Comparison of ENCODE assay signal across 6 cellular contexts in genomic region chr22:44981857-44982256, GRCh38. TPM values are rescaled to one million over a fixed set of nuclear protein-coding genes. Genes with fewer than 3 reads are reported as not detected.
"Had no signal": no experiment of that assay in that cellular context is flagged by ENCODE, and none has a peak within 500 bp of the region (broad histone marks: within the 10 kb centered on the region; RNA-seq: fewer than 3 reads in every experiment).

No MANE protein-coding gene starts in this region.

- H3K4me3 ChIP-seq: GM23338 had no signal

- H3K9me3 Mint-ChIP-seq: GM23338 had no signal

- H3K4me2 ChIP-seq: GM23338 had no signal

- DNase-seq: H9, HCEC 1CT had no signal

- ATAC-seq: GM23338, HepG2 had no signal

- H2AFZ ChIP-seq: GM23338 had no signal

- H3K27ac ChIP-seq: HL-60 had no signal

- H3K27ac Mint-ChIP-seq: GM23338, IgD-negative memory B cell had no signal

- H3K4me3 Mint-ChIP-seq: GM23338, IgD-negative memory B cell had no signal

RNA-seq across cellular contexts. Expression of gene PHF21B, which starts 27.9 kb away (rescaled TPM):
- total RNA-seq: HepG2 had no signal
- polyA plus RNA-seq: HepG2, IgD-negative memory B cell had no signal
